In the genomic region with DNA sequence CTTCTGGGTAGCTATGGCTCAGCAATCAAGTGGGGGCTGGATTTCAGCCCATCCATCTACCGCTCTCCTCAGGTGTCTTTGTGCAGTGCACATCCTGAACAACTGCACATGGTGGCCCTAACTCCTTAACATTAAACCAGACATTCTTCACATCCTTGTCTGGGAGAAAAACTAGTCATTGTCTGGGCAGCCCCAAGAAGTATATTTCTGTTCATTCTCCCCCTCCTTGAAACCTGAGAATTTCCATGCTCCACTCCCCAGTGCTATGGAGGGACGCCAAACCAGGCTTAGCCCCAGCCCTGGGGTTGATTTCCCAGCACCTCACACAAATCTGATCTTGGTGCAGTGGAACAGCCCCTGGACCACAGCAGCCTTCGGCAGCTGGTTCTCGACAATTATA, we compare ENCODE assay signal across 1 cellular context.
TF ChIP-seq lines count a peak whose summit lies in the region.

No MANE protein-coding gene starts in this region.

TF ChIP-seq in HCT116, 20 proteins besides CTCF, POLR2A, EP300 and RAD21:
- no peak for TF ChIP-seq ELF1 (IDR thresholded peaks at IDR 0.05; ENCODE audit: borderline replicate concordance, low read depth)
- no peak for TF ChIP-seq POLR2AphosphoS5 (IDR thresholded peaks at IDR 0.05; ENCODE audit: low read depth, low read length)
- no peak for TF ChIP-seq YY1 (IDR thresholded peaks at IDR 0.05; ENCODE audit: extremely low read depth, insufficient replicate concordance, low read depth, low read length)
- TF ChIP-seq SRF (IDR thresholded peaks at IDR 0.05; ENCODE audit: low read depth), result no peak
- no peak for TF ChIP-seq EGR1 (IDR thresholded peaks at IDR 0.05; ENCODE audit: low read depth)
- TF ChIP-seq SIN3A (IDR thresholded peaks at IDR 0.05; ENCODE audit: low read depth), result no peak
- no peak for TF ChIP-seq EZH2 (IDR thresholded peaks at IDR 0.05)
- TF ChIP-seq JUND (IDR thresholded peaks at IDR 0.05), result no peak
- TF ChIP-seq, protein P1, sequence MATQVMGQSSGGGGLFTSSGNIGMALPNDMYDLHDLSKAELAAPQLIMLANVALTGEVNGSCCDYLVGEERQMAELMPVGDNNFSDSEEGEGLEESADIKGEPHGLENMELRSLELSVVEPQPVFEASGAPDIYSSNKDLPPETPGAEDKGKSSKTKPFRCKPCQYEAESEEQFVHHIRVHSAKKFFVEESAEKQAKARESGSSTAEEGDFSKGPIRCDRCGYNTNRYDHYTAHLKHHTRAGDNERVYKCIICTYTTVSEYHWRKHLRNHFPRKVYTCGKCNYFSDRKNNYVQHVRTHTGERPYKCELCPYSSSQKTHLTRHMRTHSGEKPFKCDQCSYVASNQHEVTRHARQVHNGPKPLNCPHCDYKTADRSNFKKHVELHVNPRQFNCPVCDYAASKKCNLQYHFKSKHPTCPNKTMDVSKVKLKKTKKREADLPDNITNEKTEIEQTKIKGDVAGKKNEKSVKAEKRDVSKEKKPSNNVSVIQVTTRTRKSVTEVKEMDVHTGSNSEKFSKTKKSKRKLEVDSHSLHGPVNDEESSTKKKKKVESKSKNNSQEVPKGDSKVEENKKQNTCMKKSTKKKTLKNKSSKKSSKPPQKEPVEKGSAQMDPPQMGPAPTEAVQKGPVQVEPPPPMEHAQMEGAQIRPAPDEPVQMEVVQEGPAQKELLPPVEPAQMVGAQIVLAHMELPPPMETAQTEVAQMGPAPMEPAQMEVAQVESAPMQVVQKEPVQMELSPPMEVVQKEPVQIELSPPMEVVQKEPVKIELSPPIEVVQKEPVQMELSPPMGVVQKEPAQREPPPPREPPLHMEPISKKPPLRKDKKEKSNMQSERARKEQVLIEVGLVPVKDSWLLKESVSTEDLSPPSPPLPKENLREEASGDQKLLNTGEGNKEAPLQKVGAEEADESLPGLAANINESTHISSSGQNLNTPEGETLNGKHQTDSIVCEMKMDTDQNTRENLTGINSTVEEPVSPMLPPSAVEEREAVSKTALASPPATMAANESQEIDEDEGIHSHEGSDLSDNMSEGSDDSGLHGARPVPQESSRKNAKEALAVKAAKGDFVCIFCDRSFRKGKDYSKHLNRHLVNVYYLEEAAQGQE (IDR thresholded peaks at IDR 0.05; ENCODE audit: low read depth), result no peak
